32 cellular contexts compared by ENCODE assay signal in the genomic region with DNA sequence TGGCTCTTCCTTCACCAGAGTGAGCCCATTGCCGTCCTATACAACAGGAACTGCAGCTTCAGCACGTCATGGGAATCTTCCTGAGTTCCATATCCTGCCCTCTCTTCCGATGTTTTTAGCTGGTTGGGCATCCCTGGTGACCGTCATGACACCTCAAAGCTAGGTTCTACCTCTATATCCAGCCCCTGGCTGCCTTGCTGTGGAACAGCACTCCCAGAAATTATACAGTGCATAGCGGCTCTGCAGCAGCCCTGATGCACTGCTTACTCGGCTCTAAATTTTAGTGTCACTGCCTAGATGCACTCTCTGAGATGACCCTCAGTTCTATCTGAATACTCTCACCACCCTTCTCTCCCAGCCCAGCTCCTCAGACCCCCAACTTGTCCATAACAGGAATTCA. TPM values are rescaled to one million over a fixed set of nuclear protein-coding genes. Genes with fewer than 3 reads are reported as not detected.
"Had no signal": no experiment of that assay in that cellular context is flagged by ENCODE, and none has a peak within 500 bp of the region (broad histone marks: within the 10 kb centered on the region; RNA-seq: fewer than 3 reads in every experiment).

No MANE protein-coding gene starts in this region.

- H3K27me3 ChIP-seq: ascending aorta, foreskin keratinocyte, ovary, suprapubic skin, tibial artery, upper lobe of right lung had no signal

- H3K36me3 ChIP-seq: ascending aorta, esophagus muscularis mucosa, heart left ventricle, lower lobe of right lung, ovary, suprapubic skin, tibial artery, upper lobe of right lung had no signal

- H3K27ac Mint-ChIP-seq: activated CD4-positive, alpha-beta memory T cell treated with anti-CD3 and anti-CD28 coated beads, Interleukin-2, amount 10 ng/mL, durations not matched to agents 7 days and 5 days; activated CD4-positive, alpha-beta T cell treated with anti-CD3 and anti-CD28 coated beads, Interleukin-2, amount 10 ng/mL, durations not matched to agents 7 days and 5 days; activated naive CD4-positive, alpha-beta T cell treated with anti-CD3 and anti-CD28 coated beads, Interleukin-2, amount 10 ng/mL, durations not matched to agents 7 days and 5 days; activated naive CD8-positive, alpha-beta T cell treated with anti-CD3 and anti-CD28 coated beads, Interleukin-2, amount 10 ng/mL, durations not matched to agents 7 days and 5 days; activated T-cell treated with anti-CD3 and anti-CD28 coated beads, Interleukin-2, amount 50 U/mL, for 24 hours; natural killer cell treated with Interleukin-12 subunit alpha and Interleukin-12 subunit beta and Interleukin-15 and Interleukin-18, amount 100 ng/mL, for 72 hours; progenitor cell of endocrine pancreas; stimulated activated naive B cell treated with anti-CD40 and anti-IgM and Interleukin-4, amounts not matched to agents 10 μg/mL and 1 μg/mL and 100 μg/mL, for 72 hours; T-helper 17 cell had no signal

- H3K4me3 ChIP-seq: ascending aorta, esophagus muscularis mucosa, heart left ventricle, lower lobe of right lung, ovary, smooth muscle cell, suprapubic skin, tibial artery, upper lobe of right lung had no signal

- H3K4me1 Mint-ChIP-seq: activated CD4-positive, alpha-beta T cell treated with anti-CD3 and anti-CD28 coated beads, Interleukin-2, amount 10 ng/mL, durations not matched to agents 7 days and 5 days; activated naive CD4-positive, alpha-beta T cell treated with anti-CD3 and anti-CD28 coated beads, Interleukin-2, amount 10 ng/mL, durations not matched to agents 7 days and 5 days; activated naive CD8-positive, alpha-beta T cell treated with anti-CD3 and anti-CD28 coated beads, Interleukin-2, amount 10 ng/mL, durations not matched to agents 7 days and 5 days had no signal

- H3K36me3 Mint-ChIP-seq: activated naive CD4-positive, alpha-beta T cell treated with anti-CD3 and anti-CD28 coated beads, Interleukin-2, amount 10 ng/mL, durations not matched to agents 7 days and 5 days; activated naive CD8-positive, alpha-beta T cell treated with anti-CD3 and anti-CD28 coated beads, Interleukin-2, amount 10 ng/mL, durations not matched to agents 7 days and 5 days; natural killer cell treated with Interleukin-12 subunit alpha and Interleukin-12 subunit beta and Interleukin-15 and Interleukin-18, amount 100 ng/mL, for 72 hours; stimulated activated naive B cell treated with anti-CD40 and anti-IgM and Interleukin-4, amounts not matched to agents 10 μg/mL and 1 μg/mL and 100 μg/mL, for 72 hours had no signal

- DNase-seq: activated CD4-positive, alpha-beta memory T cell treated with anti-CD3 and anti-CD28 coated beads, Interleukin-2, amount 10 ng/mL, durations not matched to agents 7 days and 5 days; activated CD4-positive, alpha-beta T cell treated with anti-CD3 and anti-CD28 coated beads for 1 hour; activated CD4-positive, alpha-beta T cell treated with anti-CD3 and anti-CD28 coated beads, Interleukin-2, amount 10 ng/mL, durations not matched to agents 7 days and 5 days; activated CD8-positive, alpha-beta memory T cell treated with anti-CD3 and anti-CD28 coated beads, Interleukin-2, amount 50 U/mL, for 48 hours; activated gamma-delta T cell; activated naive CD4-positive, alpha-beta T cell treated with anti-CD3 and anti-CD28 coated beads, Interleukin-2, amount 10 ng/mL, durations not matched to agents 7 days and 5 days; activated naive CD8-positive, alpha-beta T cell treated with anti-CD3 and anti-CD28 coated beads, Interleukin-2, amount 10 ng/mL, durations not matched to agents 7 days and 5 days; activated T-cell treated with anti-CD3 and anti-CD28 coated beads, Interleukin-2, amount 50 U/mL, for 24 hours; caudate nucleus; cortex of kidney; foreskin keratinocyte; heart left ventricle; kidney glomerular epithelial cell; lower lobe of right lung; mesenchymal stem cell; ovary; retina; stimulated activated CD4-positive, alpha-beta T cell treated with anti-CD3 and anti-CD28 coated beads, Interleukin-1b, Interleukin-23, amount 100 ng/mL, for 48 hours; stimulated activated naive B cell treated with anti-CD40 and anti-IgM and Interleukin-4, amounts not matched to agents 10 μg/mL and 1 μg/mL and 100 μg/mL, for 72 hours; T-helper 17 cell; T1000; tibial artery; upper lobe of right lung had no signal

- ATAC-seq: foreskin keratinocyte; heart left ventricle; left lobe of liver; lower lobe of right lung; natural killer cell treated with Interleukin-12 subunit alpha and Interleukin-12 subunit beta and Interleukin-15 and Interleukin-18, amount 100 ng/mL, for 72 hours; stimulated activated naive B cell treated with anti-CD40 and anti-IgM and Interleukin-4, amounts not matched to agents 10 μg/mL and 1 μg/mL and 100 μg/mL, for 72 hours; T-helper 17 cell; upper lobe of right lung had no signal

- H3K4me3 Mint-ChIP-seq: activated CD4-positive, alpha-beta memory T cell treated with anti-CD3 and anti-CD28 coated beads, Interleukin-2, amount 10 ng/mL, durations not matched to agents 7 days and 5 days; activated CD4-positive, alpha-beta T cell treated with anti-CD3 and anti-CD28 coated beads, Interleukin-2, amount 10 ng/mL, durations not matched to agents 7 days and 5 days; activated naive CD4-positive, alpha-beta T cell treated with anti-CD3 and anti-CD28 coated beads, Interleukin-2, amount 10 ng/mL, durations not matched to agents 7 days and 5 days; activated naive CD8-positive, alpha-beta T cell treated with anti-CD3 and anti-CD28 coated beads, Interleukin-2, amount 10 ng/mL, durations not matched to agents 7 days and 5 days; activated T-cell treated with anti-CD3 and anti-CD28 coated beads, Interleukin-2, amount 50 U/mL, for 24 hours; natural killer cell treated with Interleukin-12 subunit alpha and Interleukin-12 subunit beta and Interleukin-15 and Interleukin-18, amount 100 ng/mL, for 72 hours; stimulated activated naive B cell treated with anti-CD40 and anti-IgM and Interleukin-4, amounts not matched to agents 10 μg/mL and 1 μg/mL and 100 μg/mL, for 72 hours; T-helper 17 cell had no signal

- H3K27me3 Mint-ChIP-seq: activated naive CD4-positive, alpha-beta T cell treated with anti-CD3 and anti-CD28 coated beads, Interleukin-2, amount 10 ng/mL, durations not matched to agents 7 days and 5 days; activated naive CD8-positive, alpha-beta T cell treated with anti-CD3 and anti-CD28 coated beads, Interleukin-2, amount 10 ng/mL, durations not matched to agents 7 days and 5 days; progenitor cell of endocrine pancreas had no signal

- H3K9me3 Mint-ChIP-seq: activated CD4-positive, alpha-beta memory T cell treated with anti-CD3 and anti-CD28 coated beads, Interleukin-2, amount 10 ng/mL, durations not matched to agents 7 days and 5 days; activated CD4-positive, alpha-beta T cell treated with anti-CD3 and anti-CD28 coated beads, Interleukin-2, amount 10 ng/mL, durations not matched to agents 7 days and 5 days; activated naive CD4-positive, alpha-beta T cell treated with anti-CD3 and anti-CD28 coated beads, Interleukin-2, amount 10 ng/mL, durations not matched to agents 7 days and 5 days; activated naive CD8-positive, alpha-beta T cell treated with anti-CD3 and anti-CD28 coated beads, Interleukin-2, amount 10 ng/mL, durations not matched to agents 7 days and 5 days; activated T-cell treated with anti-CD3 and anti-CD28 coated beads, Interleukin-2, amount 50 U/mL, for 24 hours; natural killer cell treated with Interleukin-12 subunit alpha and Interleukin-12 subunit beta and Interleukin-15 and Interleukin-18, amount 100 ng/mL, for 72 hours; stimulated activated naive B cell treated with anti-CD40 and anti-IgM and Interleukin-4, amounts not matched to agents 10 μg/mL and 1 μg/mL and 100 μg/mL, for 72 hours had no signal

RNA-seq across cellular contexts. Expression of gene ARHGEF38, which starts 44.3 kb away (rescaled TPM):
- total RNA-seq: activated CD4-positive, alpha-beta memory T cell treated with anti-CD3 and anti-CD28 coated beads, Interleukin-2, amount 10 ng/mL, durations not matched to agents 7 days and 5 days; activated CD4-positive, alpha-beta T cell treated with anti-CD3 and anti-CD28 coated beads, Interleukin-2, amount 10 ng/mL, durations not matched to agents 7 days and 5 days; activated naive CD8-positive, alpha-beta T cell treated with anti-CD3 and anti-CD28 coated beads, Interleukin-2, amount 10 ng/mL, durations not matched to agents 7 days and 5 days; ascending aorta; chondrocyte; foreskin keratinocyte; heart left ventricle; mononuclear cell; natural killer cell treated with Interleukin-12 subunit alpha and Interleukin-12 subunit beta and Interleukin-15 and Interleukin-18, amount 100 ng/mL, for 72 hours; smooth muscle cell; T-helper 17 cell had no signal
